In genomic region chr6:81781624-81782023, GRCh38 we compare ENCODE assay signal across 8 cellular contexts.
"Had no signal": no experiment of that assay in that cellular context is flagged by ENCODE, and none has a peak within 500 bp of the region (broad histone marks: within the 10 kb centered on the region; RNA-seq: fewer than 3 reads in every experiment).

No MANE protein-coding gene starts in this region.

- DNase-seq: GDM1, GF-D8 had no signal

- H3K4me3 ChIP-seq: GM12878 had no signal

- FAIRE-seq: G401.6, GM12878, GM12891, GM12892, GM18507, GM19239 had no signal

- ATAC-seq: GM12878 had no signal
